In the genomic region with DNA sequence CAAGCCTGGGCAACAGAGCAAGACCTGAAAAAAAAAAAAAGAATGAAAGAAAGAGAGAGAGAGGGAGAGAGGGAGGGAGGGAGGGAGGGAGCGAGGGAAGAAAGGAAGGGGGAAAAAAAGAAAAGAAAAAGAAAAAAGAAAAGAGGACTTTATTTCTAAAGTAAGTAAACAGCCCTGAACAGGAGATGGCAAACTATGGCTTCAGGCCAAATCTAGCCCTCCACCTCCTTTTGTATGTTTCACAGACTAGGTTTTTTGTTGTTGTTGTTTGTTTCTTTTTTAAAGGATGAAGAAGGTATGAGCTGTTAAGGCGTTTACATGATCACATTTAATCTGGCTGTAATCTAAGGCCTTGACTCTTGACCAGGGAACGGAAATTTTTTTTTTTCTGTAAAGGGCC, we compare ENCODE assay signal across 32 cellular contexts.
"Had no signal": no experiment of that assay in that cellular context is flagged by ENCODE, and none has a peak within 500 bp of the region (broad histone marks: within the 10 kb centered on the region; RNA-seq: fewer than 3 reads in every experiment).

No MANE protein-coding gene starts in this region.

- H3K9me3 Mint-ChIP-seq: activated CD4-positive, alpha-beta T cell treated with anti-CD3 and anti-CD28 coated beads, Interleukin-2, amount 10 ng/mL, durations not matched to agents 24 days and 14 days had no signal

- H3K9me3 ChIP-seq: adrenal gland, body of pancreas, breast epithelium had no signal

- H3K4me1 ChIP-seq: adrenal gland, body of pancreas, breast epithelium had no signal

- H3K27ac ChIP-seq: adrenal gland, body of pancreas, brain microvascular endothelial cell, breast epithelium, VCaP had no signal

- H3K4me1 Mint-ChIP-seq: activated B cell treated with CpG ODN at 0.5 μM for 24 hours; activated CD4-positive, alpha-beta T cell treated with anti-CD3 and anti-CD28 coated beads, Interleukin-2, amount 10 ng/mL, durations not matched to agents 24 days and 14 days; activated naive CD8-positive, alpha-beta T cell treated with anti-CD3 and anti-CD28 coated beads for 36 hours; activated T-helper 17 cell treated with anti-CD3 and anti-CD28 coated beads, Interleukin-2, amount 50 U/mL, for 72 hours; T-cell; T-helper 17 cell had no signal

- H3K27me3 ChIP-seq: adrenal gland, body of pancreas, brain microvascular endothelial cell, breast epithelium had no signal

- H3K36me3 Mint-ChIP-seq: activated CD4-positive, alpha-beta memory T cell treated with anti-CD3 and anti-CD28 coated beads for 36 hours; activated naive CD4-positive, alpha-beta T cell treated with anti-CD3 and anti-CD28 coated beads, Interleukin-2, amount 50 U/mL, for 72 hours; activated naive CD8-positive, alpha-beta T cell treated with anti-CD3 and anti-CD28 coated beads for 36 hours; T-cell had no signal

- H3K27me3 Mint-ChIP-seq: activated B cell treated with CpG ODN at 0.5 μM for 24 hours; activated CD4-positive, alpha-beta memory T cell treated with anti-CD3 and anti-CD28 coated beads for 36 hours; activated CD4-positive, alpha-beta T cell treated with anti-CD3 and anti-CD28 coated beads, Interleukin-2, amount 10 ng/mL, durations not matched to agents 24 days and 14 days; activated CD8-positive, alpha-beta T cell treated with anti-CD3 and anti-CD28 coated beads for 36 hours; activated naive CD8-positive, alpha-beta T cell treated with anti-CD3 and anti-CD28 coated beads for 36 hours; activated T-helper 17 cell treated with anti-CD3 and anti-CD28 coated beads, Interleukin-2, amount 50 U/mL, for 72 hours; T-cell; T-helper 17 cell had no signal

- DNase-seq: activated B cell treated with CpG ODN at 0.5 μM for 24 hours; activated CD4-positive, alpha-beta memory T cell treated with anti-CD3 and anti-CD28 coated beads for 36 hours; activated CD4-positive, alpha-beta T cell treated with anti-CD3 and anti-CD28 coated beads for 4 hours; activated CD4-positive, alpha-beta T cell treated with anti-CD3 and anti-CD28 coated beads, Interleukin-2, amount 10 ng/mL, durations not matched to agents 24 days and 14 days; activated CD4-positive, alpha-beta T cell treated with anti-CD3 and anti-CD28 coated beads, Interleukin-2, amount 50 U/mL, for 1 hour; activated CD4-positive, alpha-beta T cell treated with anti-CD3 and anti-CD28 coated beads, Interleukin-2, amount 50 U/mL, for 4 hours; activated CD4-positive, CD25-positive, alpha-beta regulatory T cell treated with anti-CD3 and anti-CD28 coated beads, Interleukin-2, amount 50 U/mL, for 72 hours; activated CD8-positive, alpha-beta memory T cell treated with anti-CD3 and anti-CD28 coated beads, Interleukin-2, amount 50 U/mL, for 4 hours; activated CD8-positive, alpha-beta T cell treated with anti-CD3 and anti-CD28 coated beads for 36 hours; activated effector memory CD4-positive, alpha-beta T cell treated with anti-CD3 and anti-CD28 coated beads, Interleukin-2, amount 50 U/mL, for 16 hours; activated gamma-delta T cell treated with Interleukin-2 at 50 U/mL for 16 hours; activated naive CD4-positive, alpha-beta T cell; activated naive CD4-positive, alpha-beta T cell treated with anti-CD3 and anti-CD28 coated beads for 36 hours; activated naive CD4-positive, alpha-beta T cell treated with anti-CD3 and anti-CD28 coated beads, Interleukin-2, amount 50 U/mL, for 16 hours; activated naive CD8-positive, alpha-beta T cell treated with anti-CD3 and anti-CD28 coated beads for 36 hours; activated T-cell treated with anti-CD3 and anti-CD28 coated beads for 4 hours; activated T-cell treated with anti-CD3 and anti-CD28 coated beads, Interleukin-2, amount 50 U/mL, for 1 hour; activated T-cell treated with anti-CD3 and anti-CD28 coated beads, Interleukin-2, amount 50 U/mL, for 4 hours; activated T-cell treated with anti-CD3 and anti-CD28 coated beads, Interleukin-2, amount 50 U/mL, for 72 hours; adrenal gland; aorta; body of pancreas; brain microvascular endothelial cell; central memory CD4-positive, alpha-beta T cell; T-cell; T-helper 17 cell; T1000 had no signal

- H3K36me3 ChIP-seq: adrenal gland, brain microvascular endothelial cell, breast epithelium had no signal

- H3K4me3 Mint-ChIP-seq: activated B cell treated with CpG ODN at 0.5 μM for 24 hours; activated CD4-positive, alpha-beta memory T cell treated with anti-CD3 and anti-CD28 coated beads for 36 hours; activated CD4-positive, alpha-beta T cell treated with anti-CD3 and anti-CD28 coated beads, Interleukin-2, amount 10 ng/mL, durations not matched to agents 24 days and 14 days; activated CD8-positive, alpha-beta T cell treated with anti-CD3 and anti-CD28 coated beads for 36 hours; activated naive CD4-positive, alpha-beta T cell treated with anti-CD3 and anti-CD28 coated beads for 36 hours; activated naive CD8-positive, alpha-beta T cell treated with anti-CD3 and anti-CD28 coated beads for 36 hours; activated T-cell treated with anti-CD3 and anti-CD28 coated beads, Interleukin-2, amount 50 U/mL, for 4 hours; activated T-cell treated with anti-CD3 and anti-CD28 coated beads, Interleukin-2, amount 50 U/mL, for 72 hours; activated T-helper 1 cell treated with anti-CD3 and anti-CD28 coated beads, Interleukin-12 subunit alpha, Interleukin-12 subunit beta, Interleukin-2, Interleukin-4 antibody, amounts not matched to agents 30 ng/mL and 10 ng/mL and 1 ng/mL, durations not matched to agents 14 hours and 24 hours and 36 hours; activated T-helper 17 cell treated with anti-CD3 and anti-CD28 coated beads, Interleukin-2, amount 50 U/mL, for 72 hours; T-cell; T-helper 17 cell had no signal

- ATAC-seq: activated CD8-positive, alpha-beta T cell treated with anti-CD3 and anti-CD28 coated beads for 36 hours; activated naive CD4-positive, alpha-beta T cell treated with anti-CD3 and anti-CD28 coated beads, Interleukin-2, amount 50 U/mL, for 72 hours; activated T-cell treated with anti-CD3 and anti-CD28 coated beads, Interleukin-2, amount 50 U/mL, for 4 hours; activated T-cell treated with anti-CD3 and anti-CD28 coated beads, Interleukin-2, amount 50 U/mL, for 72 hours; activated T-helper 17 cell treated with anti-CD3 and anti-CD28 coated beads, Interleukin-2, amount 50 U/mL, for 72 hours; T-cell; T-helper 17 cell had no signal

- H3K27ac Mint-ChIP-seq: activated B cell treated with CpG ODN at 0.5 μM for 24 hours; activated CD4-positive, alpha-beta memory T cell treated with anti-CD3 and anti-CD28 coated beads for 36 hours; activated CD4-positive, alpha-beta T cell treated with anti-CD3 and anti-CD28 coated beads, Interleukin-2, amount 10 ng/mL, durations not matched to agents 24 days and 14 days; activated CD8-positive, alpha-beta T cell treated with anti-CD3 and anti-CD28 coated beads for 36 hours; activated naive CD4-positive, alpha-beta T cell treated with anti-CD3 and anti-CD28 coated beads for 36 hours; activated naive CD4-positive, alpha-beta T cell treated with anti-CD3 and anti-CD28 coated beads, Interleukin-2, amount 50 U/mL, for 72 hours; activated naive CD8-positive, alpha-beta T cell treated with anti-CD3 and anti-CD28 coated beads for 36 hours; activated T-cell treated with anti-CD3 and anti-CD28 coated beads, Interleukin-2, amount 50 U/mL, for 72 hours; activated T-helper 1 cell treated with anti-CD3 and anti-CD28 coated beads, Interleukin-12 subunit alpha, Interleukin-12 subunit beta, Interleukin-2, Interleukin-4 antibody, amounts not matched to agents 30 ng/mL and 10 ng/mL and 1 ng/mL, durations not matched to agents 14 hours and 24 hours and 36 hours; activated T-helper 17 cell treated with anti-CD3 and anti-CD28 coated beads, Interleukin-2, amount 50 U/mL, for 72 hours; T-cell; T-helper 17 cell had no signal

- H3K4me3 ChIP-seq: adrenal gland, body of pancreas, breast epithelium had no signal
